21 cellular contexts compared by ENCODE assay signal in genomic region chr9:111067472-111067871, GRCh38. TPM values are rescaled to one million over a fixed set of nuclear protein-coding genes. Genes with fewer than 3 reads are reported as not detected.
A peak's percentile ranks its signal among the peaks of the same experiment; 100 is the strongest.
DNase-seq lines count a peak whose midpoint lies in the region; ATAC-seq and TF ChIP-seq lines count a peak whose summit lies in the region.
"Had no signal": no experiment of that assay in that cellular context is flagged by ENCODE, and none has a peak within 500 bp of the region (broad histone marks: within the 10 kb centered on the region; RNA-seq: fewer than 3 reads in every experiment).

No MANE protein-coding gene starts in this region.

- 68 to 72% methylated on average over 4 of the region's 4 CpGs for WGBS in sigmoid colon, 2 donors

- H3K4me3 ChIP-seq in AG10803 (ENCODE audit: low read length) (peak overlapping the region; percentile 28; the same call in 1 of the 2 replicates), sigmoid colon (no peak overlapping the region), brain microvascular endothelial cell (ENCODE audit: low read depth, low read length) (no peak overlapping the region)
- H3K4me3 ChIP-seq: GM12878, pancreas had no signal

- no peak for TF ChIP-seq EP300 in sigmoid colon (IDR thresholded peaks at IDR 0.05)

- in situ Hi-C loops in brain microvascular endothelial cell (cut with HindIII; ENCODE audit: low pct_ligation_motif_present, low sequenced_read_pairs) = no loop called here

- intact Hi-C loops in sigmoid colon (cut with DNase I) = no loop called here

- no peaks in the 10 kb centered on the region for H3K27me3 ChIP-seq in sigmoid colon
- no peaks in the 10 kb centered on the region for H3K27me3 ChIP-seq in brain microvascular endothelial cell (replicated peaks)
- H3K27me3 ChIP-seq: pancreas had no signal

- H3K27ac ChIP-seq in sigmoid colon (peak overlapping the region in 3 of 4 donors; percentile 3 to 54 (median 52)), brain microvascular endothelial cell (no peak overlapping the region)
- H3K27ac ChIP-seq: pancreas had no signal

- ATAC-seq in HG03432 (IDR thresholded peaks at IDR 0.05; ENCODE audit: unreplicated experiment) = no peak
- ATAC-seq: GM12878; stimulated activated naive CD8-positive, alpha-beta T cell treated with anti-CD3 and anti-CD28 coated beads, Interleukin-15, Interleukin-2, amounts not matched to agents 100 U/mL and 50 U/mL, for 24 hours had no signal

- peak; percentile 34 for DNase-seq in AG10803 (ENCODE audit: low read depth)
- peak; percentile 20 for DNase-seq in SK-N-DZ (ENCODE audit: low spot score)
- DNase-seq in globus pallidus (ENCODE audit: low spot score) = peak; percentile 66
- DNase-seq in sigmoid colon = no peak
- DNase-seq in Kasumi-1 (lab: John Stamatoyannopoulos, UW) = no peak
- DNase-seq in brain microvascular endothelial cell = no peak
- DNase-seq in HCEC 1CT = no peak
- DNase-seq: activated CD4-positive, alpha-beta T cell treated with anti-CD3 and anti-CD28 coated beads for 4 hours; activated naive CD4-positive, alpha-beta T cell treated with anti-CD3 and anti-CD28 coated beads for 36 hours; COR-L47; erythroblast; Karpas-422; NCI-H1417; NCI-H345; pancreas; stimulated activated naive CD8-positive, alpha-beta T cell treated with anti-CD3 and anti-CD28 coated beads, Interleukin-15, Interleukin-2, amounts not matched to agents 100 U/mL and 50 U/mL, for 24 hours had no signal

- H3K9me3 ChIP-seq in sigmoid colon = no peaks in the 10 kb centered on the region
- H3K9me3 ChIP-seq: pancreas had no signal

- TF ChIP-seq POLR2A in sigmoid colon (IDR thresholded peaks at IDR 0.05) = no peak

- no peaks in the 10 kb centered on the region for H3K4me1 ChIP-seq in sigmoid colon
- H3K4me1 ChIP-seq: pancreas had no signal

- H3K36me3 ChIP-seq in sigmoid colon = no peaks in the 10 kb centered on the region
- no peaks in the 10 kb centered on the region for H3K36me3 ChIP-seq in brain microvascular endothelial cell (replicated peaks)
- H3K36me3 ChIP-seq: pancreas had no signal

- TF ChIP-seq CTCF in AG10803 (conservative IDR thresholded peaks at IDR 0.05; ENCODE audit: low read length) (no peak), sigmoid colon (IDR thresholded peaks at IDR 0.05) (no peak), brain microvascular endothelial cell (IDR thresholded peaks at IDR 0.05; ENCODE audit: low read depth, low read length, missing control alignments) (no peak)

RNA-seq across cellular contexts. Expression of gene LPAR1, which starts 29.2 kb away (rescaled TPM):
- polyA plus RNA-seq in SK-N-DZ (2014; cell fraction: cytosol; rRNA removed) = 16.5 and 16.7 TPM in 2 replicates
- 6.5 and 8.1 TPM in 2 replicates for polyA plus RNA-seq in SK-N-DZ (2014; cell fraction: nucleus; rRNA removed)
- total RNA-seq in sigmoid colon = 10 to 100 TPM; 30.7 to 62.4 (median 41.4) TPM
- 10 to 100 TPM; 11.3 to 42.0 (median 14.1) TPM for polyA plus RNA-seq in sigmoid colon
- total RNA-seq: activated naive CD4-positive, alpha-beta T cell treated with anti-CD3 and anti-CD28 coated beads for 36 hours; dermis microvascular lymphatic vessel endothelial cell; HT-29; T-helper 2 cell treated with Interferon-gamma antibody and Interleukin-4, amounts not matched to agents 100 ng/mL and 5 ng/mL, for 36 hours had no signal

Comparison
In these comparisons a context has a peak if more than half of its experiments do, and no peak if none do; other contexts are left out.
1. DNase-seq: peak in AG10803 (single experiment), SK-N-DZ (single experiment) and globus pallidus (single experiment); none in sigmoid colon (single experiment), Kasumi-1 (0 of 2), brain microvascular endothelial cell (single experiment) and HCEC 1CT (single experiment).